Comparison of ENCODE assay signal across 14 cellular contexts in genomic region chr10:71600856-71601255, GRCh38.
DNase-seq lines count a peak whose midpoint lies in the region; ATAC-seq and TF ChIP-seq lines count a peak whose summit lies in the region.
"Had no signal": no experiment of that assay in that cellular context is flagged by ENCODE, and none has a peak within 500 bp of the region (broad histone marks: within the 10 kb centered on the region; RNA-seq: fewer than 3 reads in every experiment).

No MANE protein-coding gene starts in this region.

- intact Hi-C loops in lower lobe of right lung (cut with DNase I) = no loop called here

- ATAC-seq in activated naive CD4-positive, alpha-beta T cell treated with anti-CD3 and anti-CD28 coated beads, Interleukin-2, amount 50 U/mL, for 72 hours = peak; percentile 78 to 79
- ATAC-seq in activated T-helper 17 cell treated with anti-CD3 and anti-CD28 coated beads, Interleukin-2, amount 50 U/mL, for 72 hours (replicated peaks) = peak; percentile 85
- peak; percentile 21 for ATAC-seq in thoracic aorta (ENCODE audit: insufficient number of reproducible peaks, low FRiP score, low read depth)
- no peak for ATAC-seq in lower lobe of right lung
- ATAC-seq: stimulated activated memory B cell treated with anti-CD40 and anti-IgM and Interleukin-4, amounts not matched to agents 10 μg/mL and 1 μg/mL and 100 μg/mL, for 72 hours had no signal

- H3K4me3 Mint-ChIP-seq in activated naive CD4-positive, alpha-beta T cell treated with anti-CD3 and anti-CD28 coated beads, Interleukin-2, amount 10 ng/mL, durations not matched to agents 7 days and 5 days = no peak overlapping the region
- peak overlapping the region; percentile 11 for H3K4me3 Mint-ChIP-seq in activated T-helper 17 cell treated with anti-CD3 and anti-CD28 coated beads, Interleukin-2, amount 50 U/mL, for 72 hours
- H3K4me3 Mint-ChIP-seq: activated naive CD8-positive, alpha-beta T cell treated with anti-CD3 and anti-CD28 coated beads, Interleukin-2, amount 10 ng/mL, durations not matched to agents 7 days and 5 days; immature natural killer cell; stimulated activated memory B cell treated with anti-CD40 and anti-IgM and Interleukin-4, amounts not matched to agents 10 μg/mL and 1 μg/mL and 100 μg/mL, for 72 hours had no signal

- peak overlapping the region; percentile 50 to 65 for H3K27ac Mint-ChIP-seq in activated naive CD4-positive, alpha-beta T cell treated with anti-CD3 and anti-CD28 coated beads, Interleukin-2, amount 50 U/mL, for 72 hours
- H3K27ac Mint-ChIP-seq in activated naive CD4-positive, alpha-beta T cell treated with anti-CD3 and anti-CD28 coated beads, Interleukin-2, amount 10 ng/mL, durations not matched to agents 7 days and 5 days = no peak overlapping the region
- H3K27ac Mint-ChIP-seq in activated T-helper 17 cell treated with anti-CD3 and anti-CD28 coated beads, Interleukin-2, amount 50 U/mL, for 72 hours = peak overlapping the region; percentile 64
- H3K27ac Mint-ChIP-seq: activated naive CD8-positive, alpha-beta T cell treated with anti-CD3 and anti-CD28 coated beads, Interleukin-2, amount 10 ng/mL, durations not matched to agents 7 days and 5 days; immature natural killer cell; stimulated activated memory B cell treated with anti-CD40 and anti-IgM and Interleukin-4, amounts not matched to agents 10 μg/mL and 1 μg/mL and 100 μg/mL, for 72 hours had no signal

- CTCF ChIA-PET in activated naive CD4-positive, alpha-beta T cell treated with anti-CD3 and anti-CD28 coated beads, Interleukin-2, amount 10 ng/mL, durations not matched to agents 7 days and 5 days (lab: Charles Lee) = no interaction called here

- H3K36me3 Mint-ChIP-seq in activated naive CD4-positive, alpha-beta T cell treated with anti-CD3 and anti-CD28 coated beads, Interleukin-2, amount 50 U/mL, for 72 hours = no peaks in the 10 kb centered on the region
- no peaks in the 10 kb centered on the region for H3K36me3 Mint-ChIP-seq in activated naive CD4-positive, alpha-beta T cell treated with anti-CD3 and anti-CD28 coated beads, Interleukin-2, amount 10 ng/mL, durations not matched to agents 7 days and 5 days
- H3K36me3 Mint-ChIP-seq in activated T-helper 17 cell treated with anti-CD3 and anti-CD28 coated beads, Interleukin-2, amount 50 U/mL, for 72 hours (ENCODE audit: low read depth) = no peaks in the 10 kb centered on the region
- H3K36me3 Mint-ChIP-seq: activated naive CD8-positive, alpha-beta T cell treated with anti-CD3 and anti-CD28 coated beads, Interleukin-2, amount 10 ng/mL, durations not matched to agents 7 days and 5 days; immature natural killer cell; stimulated activated memory B cell treated with anti-CD40 and anti-IgM and Interleukin-4, amounts not matched to agents 10 μg/mL and 1 μg/mL and 100 μg/mL, for 72 hours had no signal

- H3K4me1 Mint-ChIP-seq in activated naive CD4-positive, alpha-beta T cell treated with anti-CD3 and anti-CD28 coated beads, Interleukin-2, amount 10 ng/mL, durations not matched to agents 7 days and 5 days = no peaks in the 10 kb centered on the region
- peaks cover 10% of the 10 kb centered on the region for H3K4me1 Mint-ChIP-seq in activated T-helper 17 cell treated with anti-CD3 and anti-CD28 coated beads, Interleukin-2, amount 50 U/mL, for 72 hours
- H3K4me1 Mint-ChIP-seq: immature natural killer cell had no signal

- H3K4me1 ChIP-seq in thoracic aorta (ENCODE audit: control insufficient read depth in 1 of 2, low read depth in 2 of 2) (peaks cover 0 to 10% of the 10 kb centered on the region in 2 donors), lower lobe of right lung (peaks cover 18% of the 10 kb centered on the region)

- no peaks in the 10 kb centered on the region for H3K36me3 ChIP-seq in thoracic aorta
- H3K36me3 ChIP-seq in lower lobe of right lung = no peaks in the 10 kb centered on the region
- H3K36me3 ChIP-seq: BLaER1 treated with 17β-estradiol and CSF1 and Interleukin-3, amounts not matched to agents 10 nM and 100 nM had no signal

- no peak for DNase-seq in activated naive CD4-positive, alpha-beta T cell treated with anti-CD3 and anti-CD28 coated beads, Interleukin-2, amount 50 U/mL, for 72 hours (ENCODE audit: low spot score in 2 of 2)
- DNase-seq in activated naive CD4-positive, alpha-beta T cell treated with anti-CD3 and anti-CD28 coated beads, Interleukin-2, amount 10 ng/mL, durations not matched to agents 7 days and 5 days = no peak
- DNase-seq in fibroblast of villous mesenchyme (ENCODE audit: low read depth) (peak; percentile 78), thoracic aorta (ENCODE audit: low spot score) (no peak), lower lobe of right lung (no peak), NCI-H2029 treated with DMSO at 0.1 percent for 48 hours (lab: John Stamatoyannopoulos, UW) (no peak), SKM-1 (lab: John Stamatoyannopoulos, UW; ENCODE audit: unreplicated experiment) (no peak)
- DNase-seq: activated naive CD8-positive, alpha-beta T cell treated with anti-CD3 and anti-CD28 coated beads, Interleukin-2, amount 10 ng/mL, durations not matched to agents 7 days and 5 days; immature natural killer cell; Right ventricle myocardium superior; stimulated activated CD4-positive, alpha-beta T cell treated with anti-CD3 and anti-CD28 coated beads, Interleukin-15, amount 100 ng/mL, for 24 hours had no signal

- H3K27me3 ChIP-seq in thoracic aorta (replicated peaks; ENCODE audit: insufficient read depth) (no peaks in the 10 kb centered on the region), lower lobe of right lung (ENCODE audit: low read depth) (no peaks in the 10 kb centered on the region)
- H3K27me3 ChIP-seq: BLaER1 treated with 17β-estradiol and CSF1 and Interleukin-3, amounts not matched to agents 10 nM and 100 nM had no signal

- no peaks in the 10 kb centered on the region for H3K9me3 Mint-ChIP-seq in activated naive CD4-positive, alpha-beta T cell treated with anti-CD3 and anti-CD28 coated beads, Interleukin-2, amount 50 U/mL, for 72 hours
- H3K9me3 Mint-ChIP-seq in activated naive CD4-positive, alpha-beta T cell treated with anti-CD3 and anti-CD28 coated beads, Interleukin-2, amount 10 ng/mL, durations not matched to agents 7 days and 5 days = no peaks in the 10 kb centered on the region
- no peaks in the 10 kb centered on the region for H3K9me3 Mint-ChIP-seq in activated T-helper 17 cell treated with anti-CD3 and anti-CD28 coated beads, Interleukin-2, amount 50 U/mL, for 72 hours
- H3K9me3 Mint-ChIP-seq: activated naive CD8-positive, alpha-beta T cell treated with anti-CD3 and anti-CD28 coated beads, Interleukin-2, amount 10 ng/mL, durations not matched to agents 7 days and 5 days; immature natural killer cell; stimulated activated memory B cell treated with anti-CD40 and anti-IgM and Interleukin-4, amounts not matched to agents 10 μg/mL and 1 μg/mL and 100 μg/mL, for 72 hours had no signal

- TF ChIP-seq CTCF in fibroblast of villous mesenchyme (IDR thresholded peaks at IDR 0.05; ENCODE audit: insufficient read depth, low read depth, low read length) (no peak), thoracic aorta (IDR thresholded peaks at IDR 0.05) (no peak), lower lobe of right lung (IDR thresholded peaks at IDR 0.05) (no peak)

- H3K4me3 ChIP-seq in fibroblast of villous mesenchyme (ENCODE audit: low read depth, low read length) = no peak overlapping the region
- no peak overlapping the region for H3K4me3 ChIP-seq in thoracic aorta
- H3K4me3 ChIP-seq in lower lobe of right lung = no peak overlapping the region
- H3K4me3 ChIP-seq: BLaER1 treated with 17β-estradiol and CSF1 and Interleukin-3, amounts not matched to agents 10 nM and 100 nM had no signal

- H3K27ac ChIP-seq in thoracic aorta (no peak overlapping the region), lower lobe of right lung (no peak overlapping the region)

- H3K27me3 Mint-ChIP-seq in activated naive CD4-positive, alpha-beta T cell treated with anti-CD3 and anti-CD28 coated beads, Interleukin-2, amount 10 ng/mL, durations not matched to agents 7 days and 5 days = peaks cover 13% of the 10 kb centered on the region
- no peaks in the 10 kb centered on the region for H3K27me3 Mint-ChIP-seq in activated T-helper 17 cell treated with anti-CD3 and anti-CD28 coated beads, Interleukin-2, amount 50 U/mL, for 72 hours
- H3K27me3 Mint-ChIP-seq: stimulated activated memory B cell treated with anti-CD40 and anti-IgM and Interleukin-4, amounts not matched to agents 10 μg/mL and 1 μg/mL and 100 μg/mL, for 72 hours had no signal

- H3K9me3 ChIP-seq in thoracic aorta (no peaks in the 10 kb centered on the region), lower lobe of right lung (no peaks in the 10 kb centered on the region)
- H3K9me3 ChIP-seq: BLaER1 treated with 17β-estradiol and CSF1 and Interleukin-3, amounts not matched to agents 10 nM and 100 nM had no signal

Comparison
In these comparisons a context has a peak if more than half of its experiments do, and no peak if none do; other contexts are left out.
1. ATAC-seq: peak in activated naive CD4-positive, alpha-beta T cell treated with anti-CD3 and anti-CD28 coated beads, Interleukin-2, amount 50 U/mL, for 72 hours (2 of 2), activated T-helper 17 cell treated with anti-CD3 and anti-CD28 coated beads, Interleukin-2, amount 50 U/mL, for 72 hours (single experiment) and thoracic aorta (single experiment); none in lower lobe of right lung (0 of 2).